ENCODE assay signal across 8 cellular contexts in the genomic region with DNA sequence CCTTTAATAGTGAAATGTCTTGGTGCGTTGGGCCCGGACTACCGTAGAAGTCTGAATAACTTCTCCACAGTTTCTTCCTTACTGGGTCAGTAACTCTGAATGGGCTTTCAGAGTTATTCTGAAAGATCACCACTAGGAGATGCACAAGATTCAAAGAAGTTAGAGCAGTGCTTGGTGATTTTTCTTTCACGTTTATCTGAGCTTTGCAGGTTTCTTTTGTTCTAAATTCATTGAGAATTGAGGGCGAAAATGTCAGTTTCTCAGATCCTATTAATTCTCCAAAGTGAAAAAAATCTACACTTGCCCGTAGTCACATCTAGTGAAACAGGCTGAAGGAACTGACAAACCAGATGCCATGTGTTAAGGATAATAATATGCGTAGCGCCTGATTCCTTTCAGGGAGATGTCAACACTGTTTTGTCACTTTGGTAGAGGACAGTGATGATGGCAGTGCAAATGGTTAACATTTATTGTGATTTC.
A peak's percentile ranks its signal among the peaks of the same experiment; 100 is the strongest.
DNase-seq lines count a peak whose midpoint lies in the region; ATAC-seq and TF ChIP-seq lines count a peak whose summit lies in the region.
"Had no signal": no experiment of that assay in that cellular context is flagged by ENCODE, and none has a peak within 500 bp of the region (broad histone marks: within the 10 kb centered on the region; RNA-seq: fewer than 3 reads in every experiment).

No MANE protein-coding gene starts in this region.

- no peak for TF ChIP-seq POLR2A in body of pancreas (IDR thresholded peaks at IDR 0.05)

- WGBS in body of pancreas, 2 donors, result 24 to 25% methylated on average over 8 of the region's 8 CpGs

- no peak overlapping the region for H3K4me3 Mint-ChIP-seq in stimulated activated memory B cell treated with anti-CD40 and anti-IgM and Interleukin-4, amounts not matched to agents 10 μg/mL and 1 μg/mL and 100 μg/mL, for 72 hours
- no peak overlapping the region for H3K4me3 Mint-ChIP-seq in activated naive CD4-positive, alpha-beta T cell treated with anti-CD3 and anti-CD28 coated beads, Interleukin-2, amount 10 ng/mL, durations not matched to agents 7 days and 5 days
- H3K4me3 Mint-ChIP-seq: activated naive CD4-positive, alpha-beta T cell treated with anti-CD3 and anti-CD28 coated beads, Interleukin-2, amount 50 U/mL, for 24 hours had no signal

- TF ChIP-seq CTCF in body of pancreas (IDR thresholded peaks at IDR 0.05), result peak; percentile 59 to 96 (median 92)

- no peak overlapping the region for H3K27ac ChIP-seq in body of pancreas

- H3K9me3 ChIP-seq in body of pancreas, result no peaks in the 10 kb centered on the region

- no peaks in the 10 kb centered on the region for H3K4me1 ChIP-seq in body of pancreas

- no peaks in the 10 kb centered on the region for H3K27me3 ChIP-seq in body of pancreas

- H3K36me3 ChIP-seq in body of pancreas (replicated peaks in 1 of 2; ENCODE audit: insufficient read depth in 1 of 2, low read depth in 2 of 2), result no peaks in the 10 kb centered on the region

- CTCF ChIA-PET in activated naive CD4-positive, alpha-beta T cell treated with anti-CD3 and anti-CD28 coated beads, Interleukin-2, amount 10 ng/mL, durations not matched to agents 7 days and 5 days (lab: Charles Lee), result interaction anchor here (0.6 to 7.1 kb wide), 15 partner anchors 9 to 463 kb away, joined by 3 to 95 read pairs (median 4); no protein-coding TSS in a partner anchor

- no peaks in the 10 kb centered on the region for H3K27me3 Mint-ChIP-seq in stimulated activated memory B cell treated with anti-CD40 and anti-IgM and Interleukin-4, amounts not matched to agents 10 μg/mL and 1 μg/mL and 100 μg/mL, for 72 hours
- H3K27me3 Mint-ChIP-seq in activated naive CD4-positive, alpha-beta T cell treated with anti-CD3 and anti-CD28 coated beads, Interleukin-2, amount 10 ng/mL, durations not matched to agents 7 days and 5 days, result peaks cover 39% of the 10 kb centered on the region

- ATAC-seq in HG03354 (IDR thresholded peaks at IDR 0.05; ENCODE audit: poor library complexity, severe bottlenecking, unreplicated experiment), result peak; percentile 78
- ATAC-seq in body of pancreas, result peak; percentile 71
- peak; percentile 73 for ATAC-seq in stimulated activated memory B cell treated with anti-CD40 and anti-IgM and Interleukin-4, amounts not matched to agents 10 μg/mL and 1 μg/mL and 100 μg/mL, for 72 hours

- DNase-seq in GM03348 (ENCODE audit: low spot score) (peak; percentile 81), NCI-H748 treated with DMSO at 0.1 percent for 48 hours (lab: John Stamatoyannopoulos, UW) (peak; percentile 54), body of pancreas (peak in 1 of 4 donors; percentile 8), inferior parietal cortex (ENCODE audit: extremely low spot score) (peak; percentile 75)
- DNase-seq in activated naive CD4-positive, alpha-beta T cell treated with anti-CD3 and anti-CD28 coated beads, Interleukin-2, amount 10 ng/mL, durations not matched to agents 7 days and 5 days, result no peak

- no peak overlapping the region for H3K27ac Mint-ChIP-seq in stimulated activated memory B cell treated with anti-CD40 and anti-IgM and Interleukin-4, amounts not matched to agents 10 μg/mL and 1 μg/mL and 100 μg/mL, for 72 hours
- no peak overlapping the region for H3K27ac Mint-ChIP-seq in activated naive CD4-positive, alpha-beta T cell treated with anti-CD3 and anti-CD28 coated beads, Interleukin-2, amount 10 ng/mL, durations not matched to agents 7 days and 5 days
- H3K27ac Mint-ChIP-seq: activated naive CD4-positive, alpha-beta T cell treated with anti-CD3 and anti-CD28 coated beads, Interleukin-2, amount 50 U/mL, for 24 hours had no signal

- H3K4me3 ChIP-seq in body of pancreas, result no peak overlapping the region

- no peaks in the 10 kb centered on the region for H3K36me3 Mint-ChIP-seq in stimulated activated memory B cell treated with anti-CD40 and anti-IgM and Interleukin-4, amounts not matched to agents 10 μg/mL and 1 μg/mL and 100 μg/mL, for 72 hours
- no peaks in the 10 kb centered on the region for H3K36me3 Mint-ChIP-seq in activated naive CD4-positive, alpha-beta T cell treated with anti-CD3 and anti-CD28 coated beads, Interleukin-2, amount 10 ng/mL, durations not matched to agents 7 days and 5 days
- H3K36me3 Mint-ChIP-seq: activated naive CD4-positive, alpha-beta T cell treated with anti-CD3 and anti-CD28 coated beads, Interleukin-2, amount 50 U/mL, for 24 hours had no signal

- peaks cover 8% of the 10 kb centered on the region for H3K4me1 Mint-ChIP-seq in stimulated activated memory B cell treated with anti-CD40 and anti-IgM and Interleukin-4, amounts not matched to agents 10 μg/mL and 1 μg/mL and 100 μg/mL, for 72 hours
- no peaks in the 10 kb centered on the region for H3K4me1 Mint-ChIP-seq in activated naive CD4-positive, alpha-beta T cell treated with anti-CD3 and anti-CD28 coated beads, Interleukin-2, amount 10 ng/mL, durations not matched to agents 7 days and 5 days

- intact Hi-C loops in body of pancreas (cut with DNase I), result loop anchor here (5.0 kb wide), 1 partner anchor 423 kb away; no protein-coding TSS in a partner anchor

- H3K9me3 Mint-ChIP-seq in stimulated activated memory B cell treated with anti-CD40 and anti-IgM and Interleukin-4, amounts not matched to agents 10 μg/mL and 1 μg/mL and 100 μg/mL, for 72 hours, result no peaks in the 10 kb centered on the region
- H3K9me3 Mint-ChIP-seq in activated naive CD4-positive, alpha-beta T cell treated with anti-CD3 and anti-CD28 coated beads, Interleukin-2, amount 10 ng/mL, durations not matched to agents 7 days and 5 days, result no peaks in the 10 kb centered on the region
- H3K9me3 Mint-ChIP-seq: activated naive CD4-positive, alpha-beta T cell treated with anti-CD3 and anti-CD28 coated beads, Interleukin-2, amount 50 U/mL, for 24 hours had no signal
